Comparison of ENCODE assay signal across 20 cellular contexts in genomic region chr2:237913193-237913917, GRCh38. TPM values are rescaled to one million over a fixed set of nuclear protein-coding genes. Genes with fewer than 3 reads are reported as not detected.
DNase-seq lines count a peak whose midpoint lies in the region; ATAC-seq lines count a peak whose summit lies in the region.
"Had no signal": no experiment of that assay in that cellular context is flagged by ENCODE, and none has a peak within 500 bp of the region (broad histone marks: within the 10 kb centered on the region; RNA-seq: fewer than 3 reads in every experiment).

No MANE protein-coding gene starts in this region.

- H3K27ac Mint-ChIP-seq in activated naive CD8-positive, alpha-beta T cell treated with anti-CD3 and anti-CD28 coated beads, Interleukin-2, amount 10 ng/mL, durations not matched to agents 7 days and 5 days = no peak overlapping the region
- no peak overlapping the region for H3K27ac Mint-ChIP-seq in activated naive CD8-positive, alpha-beta T cell treated with anti-CD3 and anti-CD28 coated beads, Interleukin-2, amount 50 U/mL, for 24 hours
- H3K27ac Mint-ChIP-seq in stimulated activated naive B cell treated with anti-CD40 and anti-IgM and Interleukin-4, amounts not matched to agents 10 μg/mL and 1 μg/mL and 100 μg/mL, for 72 hours = peak overlapping the region; percentile 11
- H3K27ac Mint-ChIP-seq: CD4-positive, alpha-beta T cell; GM23338; HFFc6 had no signal

- peak; percentile 21 for DNase-seq in activated naive CD8-positive, alpha-beta T cell treated with anti-CD3 and anti-CD28 coated beads, Interleukin-2, amount 10 ng/mL, durations not matched to agents 7 days and 5 days
- DNase-seq in activated naive CD8-positive, alpha-beta T cell treated with anti-CD3 and anti-CD28 coated beads, Interleukin-2, amount 50 U/mL, for 24 hours = no peak
- peak; percentile 45 for DNase-seq in islet precursor cell
- no peak for DNase-seq in stimulated activated naive B cell treated with anti-CD40 and anti-IgM and Interleukin-4, amounts not matched to agents 10 μg/mL and 1 μg/mL and 100 μg/mL, for 72 hours
- no peak for DNase-seq in SW480 (ENCODE audit: low spot score)
- DNase-seq in NCI-H2107 (lab: John Stamatoyannopoulos, UW) = no peak
- DNase-seq: CD4-positive, alpha-beta T cell; HFFc6; IMR-90; MM.1S; NCI-H1694; NCI-H2029 treated with DMSO at 0.1 percent for 48 hours; NCI-H2227 treated with DMSO at 0.1 percent for 48 hours; NCI-H510A; NCI-H69; SIG-M5 had no signal

- peaks cover 10% of the 10 kb centered on the region for H3K9me3 Mint-ChIP-seq in activated naive CD8-positive, alpha-beta T cell treated with anti-CD3 and anti-CD28 coated beads, Interleukin-2, amount 10 ng/mL, durations not matched to agents 7 days and 5 days
- H3K9me3 Mint-ChIP-seq in activated naive CD8-positive, alpha-beta T cell treated with anti-CD3 and anti-CD28 coated beads, Interleukin-2, amount 50 U/mL, for 24 hours = peaks cover 3% of the 10 kb centered on the region
- peaks cover 0 to 5% of the 10 kb centered on the region in 2 donors for H3K9me3 Mint-ChIP-seq in stimulated activated naive B cell treated with anti-CD40 and anti-IgM and Interleukin-4, amounts not matched to agents 10 μg/mL and 1 μg/mL and 100 μg/mL, for 72 hours
- H3K9me3 Mint-ChIP-seq: CD4-positive, alpha-beta T cell; HFFc6 had no signal

- peaks cover 4% of the 10 kb centered on the region for H3K4me1 Mint-ChIP-seq in activated naive CD8-positive, alpha-beta T cell treated with anti-CD3 and anti-CD28 coated beads, Interleukin-2, amount 10 ng/mL, durations not matched to agents 7 days and 5 days
- no peaks in the 10 kb centered on the region for H3K4me1 Mint-ChIP-seq in activated naive CD8-positive, alpha-beta T cell treated with anti-CD3 and anti-CD28 coated beads, Interleukin-2, amount 50 U/mL, for 24 hours
- peaks cover 3 to 16% of the 10 kb centered on the region in 2 donors for H3K4me1 Mint-ChIP-seq in stimulated activated naive B cell treated with anti-CD40 and anti-IgM and Interleukin-4, amounts not matched to agents 10 μg/mL and 1 μg/mL and 100 μg/mL, for 72 hours
- H3K4me1 Mint-ChIP-seq: GM23338 had no signal

- H3K4me3 Mint-ChIP-seq in activated naive CD8-positive, alpha-beta T cell treated with anti-CD3 and anti-CD28 coated beads, Interleukin-2, amount 10 ng/mL, durations not matched to agents 7 days and 5 days = no peak overlapping the region
- H3K4me3 Mint-ChIP-seq in activated naive CD8-positive, alpha-beta T cell treated with anti-CD3 and anti-CD28 coated beads, Interleukin-2, amount 50 U/mL, for 24 hours = no peak overlapping the region
- H3K4me3 Mint-ChIP-seq in stimulated activated naive B cell treated with anti-CD40 and anti-IgM and Interleukin-4, amounts not matched to agents 10 μg/mL and 1 μg/mL and 100 μg/mL, for 72 hours = no peak overlapping the region
- H3K4me3 Mint-ChIP-seq: CD4-positive, alpha-beta T cell; GM23338; HFFc6 had no signal

- POLR2A ChIA-PET in activated naive CD8-positive, alpha-beta T cell treated with anti-CD3 and anti-CD28 coated beads, Interleukin-2, amount 10 ng/mL, durations not matched to agents 7 days and 5 days (lab: Charles Lee) = no interaction called here

- no peak for ATAC-seq in activated naive CD8-positive, alpha-beta T cell treated with anti-CD3 and anti-CD28 coated beads, Interleukin-2, amount 10 ng/mL, durations not matched to agents 7 days and 5 days (ENCODE audit: low read depth)
- ATAC-seq in activated naive CD8-positive, alpha-beta T cell treated with anti-CD3 and anti-CD28 coated beads, Interleukin-2, amount 50 U/mL, for 24 hours = no peak
- no peak for ATAC-seq in stimulated activated naive B cell treated with anti-CD40 and anti-IgM and Interleukin-4, amounts not matched to agents 10 μg/mL and 1 μg/mL and 100 μg/mL, for 72 hours (replicated peaks)
- no peak for ATAC-seq in GM21723 (IDR thresholded peaks at IDR 0.05; ENCODE audit: unreplicated experiment)
- ATAC-seq: GM23338, Panc1 had no signal

- H3K36me3 Mint-ChIP-seq in activated naive CD8-positive, alpha-beta T cell treated with anti-CD3 and anti-CD28 coated beads, Interleukin-2, amount 10 ng/mL, durations not matched to agents 7 days and 5 days = peaks cover 3% of the 10 kb centered on the region
- no peaks in the 10 kb centered on the region for H3K36me3 Mint-ChIP-seq in activated naive CD8-positive, alpha-beta T cell treated with anti-CD3 and anti-CD28 coated beads, Interleukin-2, amount 50 U/mL, for 24 hours (ENCODE audit: low read depth)
- H3K36me3 Mint-ChIP-seq in stimulated activated naive B cell treated with anti-CD40 and anti-IgM and Interleukin-4, amounts not matched to agents 10 μg/mL and 1 μg/mL and 100 μg/mL, for 72 hours = no peaks in the 10 kb centered on the region

- peaks cover 3% of the 10 kb centered on the region for H3K27me3 Mint-ChIP-seq in activated naive CD8-positive, alpha-beta T cell treated with anti-CD3 and anti-CD28 coated beads, Interleukin-2, amount 10 ng/mL, durations not matched to agents 7 days and 5 days
- H3K27me3 Mint-ChIP-seq in activated naive CD8-positive, alpha-beta T cell treated with anti-CD3 and anti-CD28 coated beads, Interleukin-2, amount 50 U/mL, for 24 hours = no peaks in the 10 kb centered on the region
- peaks cover 0 to 18% of the 10 kb centered on the region in 2 donors for H3K27me3 Mint-ChIP-seq in stimulated activated naive B cell treated with anti-CD40 and anti-IgM and Interleukin-4, amounts not matched to agents 10 μg/mL and 1 μg/mL and 100 μg/mL, for 72 hours
- H3K27me3 Mint-ChIP-seq: CD4-positive, alpha-beta T cell had no signal

RNA-seq across cellular contexts. Expression of gene UBE2F, which starts 53.5 kb away (rescaled TPM):
- total RNA-seq in activated naive CD8-positive, alpha-beta T cell treated with anti-CD3 and anti-CD28 coated beads, Interleukin-2, amount 10 ng/mL, durations not matched to agents 7 days and 5 days = 10 to 100 TPM; 49.0 to 49.8 TPM

RNA-seq across cellular contexts. Expression of gene RAMP1, which starts 53.9 kb away (rescaled TPM):
- 1 to 10 TPM in 1 of 2 experiments, under 1 TPM in 1; 0.68 to 1.1 TPM for total RNA-seq in activated naive CD8-positive, alpha-beta T cell treated with anti-CD3 and anti-CD28 coated beads, Interleukin-2, amount 10 ng/mL, durations not matched to agents 7 days and 5 days
- total RNA-seq: CD4-positive, alpha-beta T cell; OCI-LY7 had no signal

Comparison
In these comparisons a context has a peak if more than half of its experiments do, and no peak if none do; other contexts are left out.
1. DNase-seq: peak in activated naive CD8-positive, alpha-beta T cell treated with anti-CD3 and anti-CD28 coated beads, Interleukin-2, amount 10 ng/mL, durations not matched to agents 7 days and 5 days (single experiment) and islet precursor cell (single experiment); none in activated naive CD8-positive, alpha-beta T cell treated with anti-CD3 and anti-CD28 coated beads, Interleukin-2, amount 50 U/mL, for 24 hours (single experiment), stimulated activated naive B cell treated with anti-CD40 and anti-IgM and Interleukin-4, amounts not matched to agents 10 μg/mL and 1 μg/mL and 100 μg/mL, for 72 hours (single experiment), SW480 (single experiment) and NCI-H2107 (single experiment).